In genomic region chr17:27533874-27534815, GRCh38 we compare ENCODE assay signal across 11 cellular contexts.
DNase-seq lines count a peak whose midpoint lies in the region; FAIRE-seq and TF ChIP-seq lines count a peak whose summit lies in the region.
"Had no signal": no experiment of that assay in that cellular context is flagged by ENCODE, and none has a peak within 500 bp of the region (broad histone marks: within the 10 kb centered on the region; RNA-seq: fewer than 3 reads in every experiment).

No MANE protein-coding gene starts in this region.

- H3K36me3 ChIP-seq in trophoblast cell (ENCODE audit: control insufficient read depth in 1 of 2, insufficient read depth in 2 of 2, low read length in 2 of 2), result no peaks in the 10 kb centered on the region
- H3K36me3 ChIP-seq: SJCRH30 had no signal

- H3K27ac ChIP-seq in trophoblast cell (ENCODE audit: low read depth, low read length), result peak overlapping the region; percentile 25
- H3K27ac ChIP-seq: SJCRH30 had no signal

- no peak overlapping the region for H4K8ac ChIP-seq in trophoblast cell (ENCODE audit: low read depth, low read length)

- no peak overlapping the region for H2AK5ac ChIP-seq in trophoblast cell (ENCODE audit: low read length)

- H4K91ac ChIP-seq in trophoblast cell (ENCODE audit: low read depth, low read length), result peak overlapping the region; percentile 7

- H4K12ac ChIP-seq in trophoblast cell (ENCODE audit: low read depth, low read length), result no peak overlapping the region

- no CpG with 5 or more reads among the region's 14 CpGs for WGBS in trophoblast cell (ENCODE audit: extremely low coverage, insufficient coverage, insufficient read length)

- peaks cover 2% of the 10 kb centered on the region for H3K79me2 ChIP-seq in trophoblast cell (ENCODE audit: control insufficient read depth, insufficient read depth, low read length, poor library complexity)

- H3K4me2 ChIP-seq in trophoblast cell (ENCODE audit: low read length), result no peak overlapping the region

- H2BK120ac ChIP-seq in trophoblast cell (ENCODE audit: insufficient read depth, low read length, poor library complexity), result peak overlapping the region; percentile 64

- H3K79me1 ChIP-seq in trophoblast cell (ENCODE audit: low read length), result peaks cover 20% of the 10 kb centered on the region

- H3K18ac ChIP-seq in trophoblast cell (ENCODE audit: low read length), result no peak overlapping the region

- H2BK12ac ChIP-seq in trophoblast cell (ENCODE audit: low read length), result no peak overlapping the region

- in situ Hi-C loops in SK-MEL-5 (cut with HindIII; ENCODE audit: low pct_unique_long_range_greater_than_20kb, low sequenced_read_pairs), result no loop called here
- in situ Hi-C loops in KBM-7 (cut with MboI; ENCODE audit: low pct_unique_long_range_greater_than_20kb, low sequenced_read_pairs), result no loop called here

- H3K9ac ChIP-seq in trophoblast cell (ENCODE audit: low read length), result no peak overlapping the region

- no peak overlapping the region for H3K23ac ChIP-seq in trophoblast cell (ENCODE audit: low read length)

- H3K4ac ChIP-seq in trophoblast cell (ENCODE audit: low read depth, low read length), result no peak overlapping the region

- no peaks in the 10 kb centered on the region for H3K27me3 ChIP-seq in trophoblast cell (ENCODE audit: insufficient read depth, low read length)
- H3K27me3 ChIP-seq: SJCRH30 had no signal

- peaks cover 43 to 58% of the 10 kb centered on the region in 2 experiments for H3K4me1 ChIP-seq in trophoblast cell (ENCODE audit: control insufficient read depth in 1 of 2, insufficient read depth in 2 of 2, low read length in 2 of 2)

- no peak for FAIRE-seq in frontal cortex (lab: Jason Lieb, UNC)
- FAIRE-seq: colon had no signal

- H3K14ac ChIP-seq in trophoblast cell (ENCODE audit: low read length), result peak overlapping the region; percentile 2

- no peak overlapping the region for H2BK5ac ChIP-seq in trophoblast cell (ENCODE audit: low read depth, low read length, poor library complexity)

- H3K9me3 ChIP-seq in trophoblast cell (ENCODE audit: insufficient read depth, low read depth, low read length), result no peaks in the 10 kb centered on the region
- H3K9me3 ChIP-seq: SJCRH30 had no signal

- TF ChIP-seq CTCF in fibroblast of mammary gland (conservative IDR thresholded peaks at IDR 0.05; ENCODE audit: control insufficient read depth, insufficient read depth, low read depth, low read length), result no peak

- DNase-seq in EH (ENCODE audit: low read depth), result peak; percentile 96
- peak; percentile 8 for DNase-seq in SK-MEL-5 (ENCODE audit: low read depth, low spot score)
- DNase-seq in fibroblast of mammary gland (ENCODE audit: low read depth), result peak; percentile 55
- peak; percentile 79 to 90 for DNase-seq in trophoblast cell
- DNase-seq in GF-D8 (lab: John Stamatoyannopoulos, UW), result no peak
- DNase-seq in KBM-7, result no peak
- DNase-seq in frontal cortex (ENCODE audit: low spot score in 2 of 2), result no peak
- DNase-seq in NCI-H2227 treated with DMSO at 0.1 percent for 48 hours (lab: John Stamatoyannopoulos, UW), result no peak
- DNase-seq: left cardiac atrium had no signal

- H3K4me3 ChIP-seq in fibroblast of mammary gland (ENCODE audit: control insufficient read depth, low read depth, low read length) (no peak overlapping the region), trophoblast cell (ENCODE audit: low read depth, low read length) (no peak overlapping the region)
- H3K4me3 ChIP-seq: SJCRH30 had no signal

- no peak overlapping the region for H2AFZ ChIP-seq in trophoblast cell (ENCODE audit: insufficient read depth, low read length, poor library complexity)

Comparison
In these comparisons a context has a peak if more than half of its experiments do, and no peak if none do; other contexts are left out.
1. DNase-seq: peak in EH (single experiment), SK-MEL-5 (single experiment), fibroblast of mammary gland (single experiment) and trophoblast cell (2 of 2); none in GF-D8 (single experiment), KBM-7 (single experiment), frontal cortex (0 of 2) and NCI-H2227 treated with DMSO at 0.1 percent for 48 hours (single experiment).